20 cellular contexts compared by ENCODE assay signal in genomic region chr11:64381350-64381749, GRCh38. TPM values are rescaled to one million over a fixed set of nuclear protein-coding genes. Genes with fewer than 3 reads are reported as not detected.
DNase-seq lines count a peak whose midpoint lies in the region; ATAC-seq, FAIRE-seq and TF ChIP-seq lines count a peak whose summit lies in the region.
"Had no signal": no experiment of that assay in that cellular context is flagged by ENCODE, and none has a peak within 500 bp of the region (broad histone marks: within the 10 kb centered on the region; RNA-seq: fewer than 3 reads in every experiment).

No MANE protein-coding gene starts in this region.

- H3K79me2 ChIP-seq in DND-41 (ENCODE audit: insufficient read depth, low read length) (no peaks in the 10 kb centered on the region), H1 (ENCODE audit: control insufficient read depth in 1 of 2, insufficient read depth in 2 of 2, low read length in 2 of 2) (no peaks in the 10 kb centered on the region)

- H3K27me3 Mint-ChIP-seq in HFFc6 (ENCODE audit: insufficient read depth), result peaks cover 8% of the 10 kb centered on the region

- intact Hi-C loops in A673 (cut with micrococcal nuclease; ENCODE audit: unreplicated experiment), result no loop called here

- H3K9me3 Mint-ChIP-seq in HFFc6, result no peaks in the 10 kb centered on the region
- H3K9me3 Mint-ChIP-seq: CD8-positive, alpha-beta T cell; IgD-negative memory B cell had no signal

- H3K27ac Mint-ChIP-seq in HFFc6, result no peak overlapping the region
- H3K27ac Mint-ChIP-seq: CD14-positive monocyte; CD8-positive, alpha-beta T cell; IgD-negative memory B cell had no signal

- no peak overlapping the region for H4K91ac ChIP-seq in H1 (replicated peaks; ENCODE audit: insufficient read length, low read length)

- FAIRE-seq in H1 (lab: Jason Lieb, UNC), result no peak
- FAIRE-seq: D721Med, GM19239, H54 had no signal

- DNase-seq in A673 (ENCODE audit: low spot score) (no peak), DND-41 (no peak), HFFc6 (no peak), H1 (ENCODE audit: low read depth in 1 of 2, low spot score in 2 of 2) (no peak), T-helper 2 cell (no peak)
- DNase-seq: 8988T; ACHN; CD8-positive, alpha-beta T cell; COR-L47; DMS153; DMS79 treated with DMSO at 0.1 percent for 48 hours; GF-D8 had no signal

- H2AFZ ChIP-seq in DND-41 (ENCODE audit: low read depth, low read length), result no peak overlapping the region
- no peak overlapping the region for H2AFZ ChIP-seq in H1 (ENCODE audit: low read length)

- no peak overlapping the region for H4K5ac ChIP-seq in H1 (ENCODE audit: insufficient read length, low read depth, low read length)

- H3K4me3 Mint-ChIP-seq in HFFc6, result no peak overlapping the region
- H3K4me3 Mint-ChIP-seq: CD14-positive monocyte; CD8-positive, alpha-beta T cell; IgD-negative memory B cell had no signal

- H3K4me1 ChIP-seq in A673 (ENCODE audit: insufficient read depth, low read length, poor library complexity, severe bottlenecking) (no peaks in the 10 kb centered on the region), DND-41 (ENCODE audit: insufficient read depth, low read length) (no peaks in the 10 kb centered on the region), H1 (replicated peaks in 1 of 4; ENCODE audit: control insufficient read depth in 3 of 4, insufficient read depth in 4 of 4, low read length in 3 of 4) (peaks cover 0 to 2% (median 0%) of the 10 kb centered on the region in 4 experiments; a peak in 4 of 7 replicates)

- CTCF ChIA-PET in A673 (lab: Charles Lee), result no interaction called here
- CTCF ChIA-PET in H1 (lab: Charles Lee; ENCODE audit: partially characterized antibody), result interaction anchor here (0.9 to 1.5 kb wide), 8 partner anchors 8 to 274 kb away, joined by 3 to 5 read pairs (median 4); no protein-coding TSS in a partner anchor

- H3K36me3 ChIP-seq in A673 (ENCODE audit: insufficient read depth, low read length, poor library complexity, severe bottlenecking) (no peaks in the 10 kb centered on the region), DND-41 (ENCODE audit: insufficient read depth, low read length) (no peaks in the 10 kb centered on the region), H1 (ENCODE audit: control insufficient read depth in 2 of 4, insufficient read depth in 4 of 4, low read length in 3 of 4) (peaks cover 0 to 3% (median 0%) of the 10 kb centered on the region in 4 experiments; a peak in 1 of 8 replicates)

- no peak overlapping the region for H3K9ac ChIP-seq in DND-41 (ENCODE audit: low read depth, low read length)
- no peak overlapping the region for H3K9ac ChIP-seq in H1 (replicated peaks in 1 of 4; ENCODE audit: extremely low read depth in 1 of 4, low read depth in 3 of 4, low read length in 3 of 4)
- H3K9ac ChIP-seq: KMS-11 had no signal

- no peaks in the 10 kb centered on the region for H3K79me1 ChIP-seq in H1 (ENCODE audit: low read depth, low read length)

- POLR2A ChIA-PET in A673 (lab: Charles Lee; ENCODE audit: low non-redundant PET), result no interaction called here
- POLR2A ChIA-PET in H1 (lab: Charles Lee; ENCODE audit: partially characterized antibody), result interaction anchor here (1.8 kb wide), 1 partner anchor 15 kb away, joined by 6 read pairs; no protein-coding TSS in a partner anchor

- H2AK5ac ChIP-seq in H1 (ENCODE audit: low read depth, low read length), result no peak overlapping the region

- no peak overlapping the region for H2BK120ac ChIP-seq in H1 (replicated peaks; ENCODE audit: low read depth, low read length)

- no peaks in the 10 kb centered on the region for H3K27me3 ChIP-seq in A673 (replicated peaks; ENCODE audit: insufficient read depth, low read depth, low read length, poor library complexity)
- no peaks in the 10 kb centered on the region for H3K27me3 ChIP-seq in DND-41 (ENCODE audit: insufficient read depth, low read length, poor library complexity)
- H3K27me3 ChIP-seq in H1 (replicated peaks in 1 of 4; ENCODE audit: control insufficient read depth in 3 of 4, extremely low read depth in 1 of 4, insufficient read depth in 3 of 4, low read length in 3 of 4), result no peaks in the 10 kb centered on the region; a peak in 1 of 7 replicates

- H3K56ac ChIP-seq in H1 (replicated peaks; ENCODE audit: insufficient read length, low read depth, low read length), result no peak overlapping the region

- H4K20me1 ChIP-seq in DND-41 (ENCODE audit: insufficient read depth, low read length) (no peaks in the 10 kb centered on the region), H1 (replicated peaks in 1 of 2; ENCODE audit: control insufficient read depth in 1 of 2, insufficient read depth in 2 of 2, low read length in 2 of 2) (no peaks in the 10 kb centered on the region)

- H2BK5ac ChIP-seq in H1 (ENCODE audit: low read depth, low read length), result no peak overlapping the region

- H3K9me3 ChIP-seq in A673 (ENCODE audit: low read depth, low read length, poor library complexity, severe bottlenecking) (no peaks in the 10 kb centered on the region), DND-41 (ENCODE audit: insufficient read depth, low read length, severe bottlenecking) (no peaks in the 10 kb centered on the region), H1 (ENCODE audit: insufficient read depth in 2 of 2, low read depth in 1 of 2, low read length in 1 of 2) (no peaks in the 10 kb centered on the region; a peak in 1 of 4 replicates)

- no peak for TF ChIP-seq EP300 in H1 (IDR thresholded peaks at IDR 0.05; ENCODE audit: borderline replicate concordance in 1 of 2, low read depth in 2 of 2, low read length in 2 of 2)

- WGBS in H1 (ENCODE audit: extremely low coverage in 1 of 2, insufficient coverage in 1 of 2, insufficient read length in 1 of 2, insufficient replicate concordance in 2 of 2, low coverage in 1 of 2, low lambda C conversion rate in 2 of 2, missing lambda C conversion rate in 1 of 2), 2 experiments, result 67% methylated on average over 6 of the region's 6 CpGs; no CpG with 5 or more reads in 1 of the 2 experiments

- no peak overlapping the region; the same call in 1 of the 2 replicates for H4K8ac ChIP-seq in H1 (ENCODE audit: extremely low read depth, insufficient read depth, low read length)

- no peaks in the 10 kb centered on the region for H3K36me3 Mint-ChIP-seq in HFFc6 (ENCODE audit: low read depth)
- H3K36me3 Mint-ChIP-seq: CD8-positive, alpha-beta T cell; IgD-negative memory B cell had no signal

- no peak overlapping the region for H3K27ac ChIP-seq in A673 (ENCODE audit: low read depth, low read length, poor library complexity, severe bottlenecking)
- H3K27ac ChIP-seq in DND-41 (ENCODE audit: low read length), result no peak overlapping the region
- H3K27ac ChIP-seq in H1 (ENCODE audit: low read depth, low read length), result no peak overlapping the region
- H3K27ac ChIP-seq: KMS-11 had no signal

- H3K23me2 ChIP-seq in H1 (ENCODE audit: low read depth, low read length), result peaks cover 7% of the 10 kb centered on the region; the same call in 1 of the 2 replicates

- H3K23ac ChIP-seq in H1 (ENCODE audit: insufficient read length), result no peak overlapping the region

- H3K4me3 ChIP-seq in A673 (ENCODE audit: low read depth, low read length, poor library complexity, severe bottlenecking) (no peak overlapping the region), DND-41 (ENCODE audit: low read depth in 1 of 2, low read length in 2 of 2) (no peak overlapping the region), H1 (ENCODE audit: extremely low read depth in 1 of 4, insufficient read depth in 2 of 4, low read depth in 3 of 4, low read length in 4 of 4) (no peak overlapping the region)

- no peak overlapping the region for H3K4ac ChIP-seq in H1 (replicated peaks; ENCODE audit: insufficient read length, low read depth, low read length)

- no peak overlapping the region for H3K18ac ChIP-seq in H1 (ENCODE audit: extremely low read depth, low read length)

- H2BK12ac ChIP-seq in H1 (ENCODE audit: low read depth, low read length), result no peak overlapping the region

- H2BK15ac ChIP-seq in H1 (ENCODE audit: low read length), result peak overlapping the region; percentile 29; the same call in 1 of the 2 replicates

- no peak for TF ChIP-seq POLR2A in H1 (IDR thresholded peaks at IDR 0.05; ENCODE audit: control extremely low read depth in 1 of 2, low read depth in 2 of 2, low read length in 2 of 2)

- TF ChIP-seq CTCF in A673 (conservative IDR thresholded peaks at IDR 0.05; ENCODE audit: low read depth, low read length) (0 out of 2 replicates have a peak, but pooled peaks have one; percentile 11), DND-41 (IDR thresholded peaks at IDR 0.05; ENCODE audit: borderline replicate concordance, extremely low read depth, low read length, poor library complexity, severe bottlenecking) (peak; percentile 11), HFFc6 (IDR thresholded peaks at IDR 0.05) (peak; percentile 8; the same call in 1 of the 2 replicates), H1 (IDR thresholded peaks at IDR 0.05; ENCODE audit: control extremely low read depth in 1 of 3, insufficient read depth in 1 of 3, low read depth in 1 of 3, low read length in 3 of 3) (0 out of 4 replicates have a peak, but pooled peaks of 1 of the 3 experiments have one; percentile 9)

- no peak; a peak in 1 of 4 replicates for TF ChIP-seq RAD21 in H1 (IDR thresholded peaks at IDR 0.05 in 1 of 2, conservative IDR thresholded peaks at IDR 0.05 in 1 of 2; ENCODE audit: low read depth in 2 of 2, low read length in 2 of 2)

- no peak overlapping the region for H3K4me2 ChIP-seq in DND-41 (ENCODE audit: insufficient read depth, low read length)
- no peak overlapping the region for H3K4me2 ChIP-seq in H1 (ENCODE audit: insufficient read depth in 1 of 2, low read depth in 2 of 2, low read length in 2 of 2)
- H3K4me2 ChIP-seq: KMS-11 had no signal

- no peak overlapping the region for H3K14ac ChIP-seq in H1 (ENCODE audit: insufficient read length)

- H2BK20ac ChIP-seq in H1 (ENCODE audit: low read length), result no peak overlapping the region

- H3K4me1 Mint-ChIP-seq in HFFc6 (ENCODE audit: low read depth), result peaks cover 11% of the 10 kb centered on the region

- ATAC-seq in DND-41 (ENCODE audit: insufficient read depth, low read depth) (no peak), HG02884 (IDR thresholded peaks at IDR 0.05; ENCODE audit: unreplicated experiment) (no peak), HG03520 (IDR thresholded peaks at IDR 0.05; ENCODE audit: unreplicated experiment) (no peak)
- ATAC-seq: CD8-positive, alpha-beta T cell had no signal

- BruUV-seq in A673 (replicated peaks; lab: Mats Ljungman, UMichigan), result no TSS peak

RNA-seq across cellular contexts. Expression of gene RPS6KA4, which starts 22.4 kb away (rescaled TPM):
- total RNA-seq in A673 (2021), result 22.9 and 24.5 TPM in 2 replicates
- 10 to 100 TPM; 42.9 to 63.4 (median 56.6) TPM for total RNA-seq in HFFc6 (2021; fragmentation: NEBNext Ultra II Directional; extraction: Animal tissue kit (Norgen Biotek cat#: 25700))
- 12.6 and 13.2 TPM in 2 replicates for total RNA-seq in H1 (2021; fragmentation: NEBNext Ultra II Directional; extraction: Animal tissue kit (Norgen Biotek cat#: 25700))
- polyA plus RNA-seq in H1 (2011; rRNA removed), result 8.2 and 12.1 TPM in 2 replicates
- polyA plus RNA-seq in H1 (2011; cell fraction: cytosol; rRNA removed), result 11.5 TPM
- polyA plus RNA-seq in H1 (2011; cell fraction: nucleus; rRNA removed), result 27.8 TPM
- polyA plus RNA-seq in H1 (2012, experiment 1 of 2), result 8.5 to 14.4 TPM (median 12.2 TPM) in 4 replicates
- polyA plus RNA-seq in H1 (2012, experiment 2 of 2), result 7.6 TPM
- polyA plus RNA-seq in H1 (2013, experiment 1 of 2), result 5.0 TPM
- 5.5 TPM for polyA plus RNA-seq in H1 (2013, experiment 2 of 2)
- 8.6 and 9.0 TPM in 2 replicates for polyA minus RNA-seq in H1 (2011; rRNA and poly(A)+ RNA removed)
- 12.0 TPM for polyA minus RNA-seq in H1 (2011; cell fraction: cytosol; rRNA and poly(A)+ RNA removed)
- polyA minus RNA-seq in H1 (2011; cell fraction: nucleus; rRNA and poly(A)+ RNA removed), result 17.0 TPM

RNA-seq across cellular contexts. Expression of gene CCDC88B, which starts 41.3 kb away (rescaled TPM):
- total RNA-seq in A673 (2021), result 0.47 and 0.76 TPM in 2 replicates
- 1 to 10 TPM in 4 of 6 experiments, under 1 TPM in 2; 0.45 to 1.9 (median 1.7) TPM for total RNA-seq in HFFc6 (2021; fragmentation: NEBNext Ultra II Directional; extraction: Animal tissue kit (Norgen Biotek cat#: 25700))
- 11.2 and 12.5 TPM in 2 replicates for total RNA-seq in H1 (2021; fragmentation: NEBNext Ultra II Directional; extraction: Animal tissue kit (Norgen Biotek cat#: 25700))
- polyA plus RNA-seq in H1 (2011; rRNA removed), result 5.9 and 7.9 TPM in 2 replicates
- polyA plus RNA-seq in H1 (2011; cell fraction: cytosol; rRNA removed), result 10.0 TPM
- 36.8 TPM for polyA plus RNA-seq in H1 (2011; cell fraction: nucleus; rRNA removed)
- 12.4 to 18.6 TPM (median 15.8 TPM) in 4 replicates for polyA plus RNA-seq in H1 (2012, experiment 1 of 2)
- polyA plus RNA-seq in H1 (2012, experiment 2 of 2), result 5.3 TPM
- 7.4 TPM for polyA plus RNA-seq in H1 (2013, experiment 1 of 2)
- polyA plus RNA-seq in H1 (2013, experiment 2 of 2), result 6.3 TPM
- 1.1 and 1.8 TPM in 2 replicates for polyA minus RNA-seq in H1 (2011; rRNA and poly(A)+ RNA removed)
- 6.3 TPM for polyA minus RNA-seq in H1 (2011; cell fraction: cytosol; rRNA and poly(A)+ RNA removed)
- 5.4 TPM for polyA minus RNA-seq in H1 (2011; cell fraction: nucleus; rRNA and poly(A)+ RNA removed)
